8 cellular contexts compared by ENCODE assay signal in the genomic region with DNA sequence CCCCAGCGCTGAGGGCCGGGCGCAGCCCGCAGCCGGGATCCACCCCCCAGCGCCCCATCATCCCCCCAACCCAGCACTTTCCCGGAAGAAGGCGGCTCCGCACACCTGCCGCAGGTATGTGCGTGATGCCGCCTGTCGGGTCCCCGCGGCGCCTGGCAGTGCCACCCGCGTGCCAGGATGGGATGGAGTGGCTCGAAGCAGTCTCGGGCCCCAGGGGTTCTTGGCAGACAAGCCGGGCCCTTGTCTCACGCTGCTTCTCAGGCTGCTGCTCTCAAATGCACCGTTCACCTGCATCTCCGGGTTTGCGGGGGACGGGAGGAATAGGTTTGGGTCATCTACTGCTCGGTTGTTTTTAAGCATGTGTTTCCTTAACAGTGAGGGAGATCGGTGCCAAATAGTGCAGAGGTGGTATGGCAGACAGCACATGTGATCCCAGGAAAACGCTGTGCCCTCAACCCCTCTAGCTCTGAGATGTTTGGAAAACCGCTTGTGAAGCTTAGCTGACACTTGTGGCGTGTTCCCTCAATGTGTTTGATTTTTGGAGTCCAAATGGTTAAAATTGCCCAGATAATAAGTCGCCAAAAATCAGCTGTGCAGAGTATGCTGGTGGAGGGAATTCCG. TPM values are rescaled to one million over a fixed set of nuclear protein-coding genes. Genes with fewer than 3 reads are reported as not detected.
DNase-seq lines count a peak whose midpoint lies in the region; ATAC-seq and TF ChIP-seq lines count a peak whose summit lies in the region.

No MANE protein-coding gene starts in this region.

- H3K4me1 ChIP-seq in heart right ventricle (peaks cover 0 to 54% (median 44%) of the 10 kb centered on the region in 9 donors), psoas muscle (peaks cover 51% of the 10 kb centered on the region)

- H3K27ac ChIP-seq in heart right ventricle (peak overlapping the region; percentile 94 to 99 (median 98)), psoas muscle (peak overlapping the region; percentile 97)

- DNase-seq in AG10803 (ENCODE audit: low read depth) (no peak), NCI-H748 (lab: John Stamatoyannopoulos, UW; ENCODE audit: unreplicated experiment) (peak; percentile 72), heart right ventricle (peak in 1 of 2 donors; percentile 26), psoas muscle (peak in 1 of 2 donors; percentile 23), NCI-H1436 (lab: John Stamatoyannopoulos, UW) (no peak), cortex of kidney (lab: John Stamatoyannopoulos, UW) (no peak)
- DNase-seq in activated naive CD8-positive, alpha-beta T cell treated with anti-CD3 and anti-CD28 coated beads for 36 hours = peak; percentile 33

- peaks cover 0 to 21% (median 0%) of the 10 kb centered on the region in 9 donors for H3K36me3 ChIP-seq in heart right ventricle
- H3K36me3 ChIP-seq in psoas muscle (ENCODE audit: insufficient read depth in 1 of 2, low read depth in 1 of 2) = no peaks in the 10 kb centered on the region

- H3K9me3 ChIP-seq in heart right ventricle (no peaks in the 10 kb centered on the region), psoas muscle (no peaks in the 10 kb centered on the region)

- peaks cover 14% of the 10 kb centered on the region for H3K36me3 Mint-ChIP-seq in activated naive CD8-positive, alpha-beta T cell treated with anti-CD3 and anti-CD28 coated beads for 36 hours

- WGBS in heart right ventricle, 2 donors = 0 to 1% methylated on average over 30 to 33 of the region's 33 CpGs
- 0 to 1% (median 0%) methylated on average over 28 to 33 of the region's 33 CpGs for WGBS in psoas muscle, 3 donors

- ATAC-seq in GM21390 (IDR thresholded peaks at IDR 0.05; ENCODE audit: unreplicated experiment) = peak; percentile 1
- ATAC-seq in heart right ventricle = peak in 2 of 8 donors; percentile 6 to 10
- peak in 1 of 4 donors; percentile 2 for ATAC-seq in psoas muscle

- H3K4me3 ChIP-seq in AG10803 (ENCODE audit: low read length) = peak overlapping the region; percentile 80
- H3K4me3 ChIP-seq in heart right ventricle = peak overlapping the region; percentile 81 to 100 (median 98)
- H3K4me3 ChIP-seq in psoas muscle = peak overlapping the region; percentile 89

- peaks cover 34% of the 10 kb centered on the region for H3K4me1 Mint-ChIP-seq in activated naive CD8-positive, alpha-beta T cell treated with anti-CD3 and anti-CD28 coated beads for 36 hours

- H3K27me3 ChIP-seq in heart right ventricle (no peaks in the 10 kb centered on the region), psoas muscle (ENCODE audit: insufficient read depth in 3 of 3, low read length in 2 of 3) (no peaks in the 10 kb centered on the region)

- peak overlapping the region; percentile 90 for H3K4me3 Mint-ChIP-seq in activated naive CD8-positive, alpha-beta T cell treated with anti-CD3 and anti-CD28 coated beads for 36 hours

- H3K27me3 Mint-ChIP-seq in activated naive CD8-positive, alpha-beta T cell treated with anti-CD3 and anti-CD28 coated beads for 36 hours = peaks cover 12% of the 10 kb centered on the region

- intact Hi-C loops in heart right ventricle (cut with DNase I) = loop anchor here in 9 of 10 donors (1.0 to 10.0 kb wide), 12 partner anchors 53 to 439 kb away; no protein-coding TSS in a partner anchor
- intact Hi-C loops in psoas muscle (cut with DNase I) = loop anchor here (2.0 to 10.0 kb wide), 4 partner anchors 152 to 439 kb away; no protein-coding TSS in a partner anchor

- H3K27ac Mint-ChIP-seq in activated naive CD8-positive, alpha-beta T cell treated with anti-CD3 and anti-CD28 coated beads for 36 hours = peak overlapping the region; percentile 91

- no peak for TF ChIP-seq CTCF in AG10803 (conservative IDR thresholded peaks at IDR 0.05; ENCODE audit: low read length)
- no peak for TF ChIP-seq CTCF in heart right ventricle (IDR thresholded peaks at IDR 0.05)
- no peak for TF ChIP-seq CTCF in psoas muscle (IDR thresholded peaks at IDR 0.05)

- no peaks in the 10 kb centered on the region for H3K9me3 Mint-ChIP-seq in activated naive CD8-positive, alpha-beta T cell treated with anti-CD3 and anti-CD28 coated beads for 36 hours

RNA-seq across cellular contexts. Expression of gene MYLIP, which starts 0.8 kb away (rescaled TPM):
- 1 to 10 TPM; 8.4 to 10.0 TPM for total RNA-seq in activated naive CD8-positive, alpha-beta T cell treated with anti-CD3 and anti-CD28 coated beads for 36 hours
- total RNA-seq in heart right ventricle (10 to 100 TPM in 9 of 10 donors, 1 to 10 TPM in 1; 6.9 to 22.5 (median 14.9) TPM), psoas muscle (10 to 100 TPM in 3 of 4 donors, 1 to 10 TPM in 1; 7.9 to 23.4 (median 14.7) TPM)
- polyA plus RNA-seq in heart right ventricle (1 to 10 TPM; 8.6 to 8.9 TPM), psoas muscle (10 to 100 TPM in 2 of 3 donors, 1 to 10 TPM in 1; 3.9 to 21.1 (median 15.4) TPM)

Comparison
In these comparisons a context has a peak if more than half of its experiments do, and no peak if none do; other contexts are left out.
1. DNase-seq: peak in NCI-H748 (single experiment) and activated naive CD8-positive, alpha-beta T cell treated with anti-CD3 and anti-CD28 coated beads for 36 hours (single experiment); none in AG10803 (single experiment), NCI-H1436 (single experiment) and cortex of kidney (single experiment).
2. Peak in every context shown above with its lines, with median percentiles within 50 percentile points of each other: H3K4me3 ChIP-seq.